In genomic region chr15:92152983-92153382, GRCh38 we compare ENCODE assay signal across 3 cellular contexts.
"Had no signal": no experiment of that assay in that cellular context is flagged by ENCODE, and none has a peak within 500 bp of the region (broad histone marks: within the 10 kb centered on the region; RNA-seq: fewer than 3 reads in every experiment).

No MANE protein-coding gene starts in this region.

- H3K4me3 ChIP-seq: GM12878 had no signal

- DNase-seq: GDM1, GF-D8 had no signal

- ATAC-seq: GM12878 had no signal
